Comparison of ENCODE assay signal across 8 cellular contexts in the genomic region with DNA sequence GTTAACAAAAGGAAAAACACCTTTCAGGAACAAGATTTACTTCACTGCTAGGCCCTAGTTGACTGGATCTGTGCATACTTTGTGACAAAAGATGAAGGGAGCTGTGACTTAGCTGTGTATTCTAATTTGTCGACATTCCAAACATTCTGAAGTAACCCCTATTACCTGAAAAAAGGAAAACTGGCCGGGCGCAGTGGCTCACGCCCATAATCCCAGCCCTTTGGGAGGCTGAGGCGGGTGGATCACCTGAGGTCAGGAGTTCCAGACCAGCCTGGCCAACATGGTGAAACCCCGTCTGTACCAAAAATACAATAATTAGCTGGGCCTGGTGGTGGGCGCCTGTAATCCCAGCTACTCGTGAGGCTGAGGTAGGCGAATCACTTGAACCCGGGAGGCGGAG. TPM values are rescaled to one million over a fixed set of nuclear protein-coding genes. Genes with fewer than 3 reads are reported as not detected.
DNase-seq lines count a peak whose midpoint lies in the region; ATAC-seq and TF ChIP-seq lines count a peak whose summit lies in the region.
"Not testable (repeated sequence)": the region's sequence is repeated elsewhere in the genome, so short reads cannot be mapped to it uniquely, and the experiment has no call there.

No MANE protein-coding gene starts in this region.

- TF ChIP-seq POLR2A in adrenal gland (IDR thresholded peaks at IDR 0.05): not testable (repeated sequence)

- intact Hi-C loops in CD4-positive, alpha-beta T cell (cut with DNase I, micrococcal nuclease): loop anchor here (1.0 to 5.0 kb wide), 5 partner anchors 18 to 652 kb away; partner anchors contain the start of genes MRPL32 (in 1 of the 2) and PSMA2 (in 1 of the 2)
- intact Hi-C loops in adrenal gland (cut with DNase I): loop anchor here in 1 of 2 donors (5.0 kb wide), 2 partner anchors 138 to 253 kb away; no protein-coding TSS in a partner anchor
- intact Hi-C loops in tibial artery (cut with DNase I; ENCODE audit: low total_unique reads): loop anchor here (5.0 to 10.0 kb wide), 3 partner anchors 60 to 250 kb away; no protein-coding TSS in a partner anchor

- H3K9ac ChIP-seq in HUES6 (ENCODE audit: low read length): peak overlapping the region; percentile 81

- peaks cover 55% of the 10 kb centered on the region for H3K36me3 Mint-ChIP-seq in CD4-positive, alpha-beta T cell (ENCODE audit: low read depth)
- H3K36me3 Mint-ChIP-seq in T-helper 2 cell treated with Interferon-gamma antibody and Interleukin-4, amounts not matched to agents 5 μg/mL and 100 μg/mL, for 36 hours (ENCODE audit: low read depth): peaks cover 23% of the 10 kb centered on the region

- ATAC-seq in CD4-positive, alpha-beta T cell (ENCODE audit: poor library complexity): not testable (repeated sequence)

- H3K4me1 Mint-ChIP-seq in CD4-positive, alpha-beta T cell (ENCODE audit: low read depth): peaks cover 55% of the 10 kb centered on the region
- H3K4me1 Mint-ChIP-seq in T-helper 2 cell treated with Interferon-gamma antibody and Interleukin-4, amounts not matched to agents 5 μg/mL and 100 μg/mL, for 36 hours (ENCODE audit: low read depth): peaks cover 40% of the 10 kb centered on the region

- peaks cover 21% of the 10 kb centered on the region for H3K27me3 Mint-ChIP-seq in CD4-positive, alpha-beta T cell
- H3K27me3 Mint-ChIP-seq in T-helper 2 cell treated with Interferon-gamma antibody and Interleukin-4, amounts not matched to agents 5 μg/mL and 100 μg/mL, for 36 hours (ENCODE audit: low read depth): peaks cover 23% of the 10 kb centered on the region

- H3K27ac ChIP-seq in CD4-positive, alpha-beta T cell (ENCODE audit: low read depth, low read length): peak overlapping the region; percentile 97
- H3K27ac ChIP-seq in HUES6 (ENCODE audit: low read depth, low read length): not testable (repeated sequence)
- peak overlapping the region in 4 of 5 donors; percentile 59 to 96 (median 84) for H3K27ac ChIP-seq in adrenal gland
- peak overlapping the region; percentile 95 for H3K27ac ChIP-seq in neutrophil
- H3K27ac ChIP-seq in tibial artery: peak overlapping the region; percentile 87 to 91

- DNase-seq in CD4-positive, alpha-beta T cell: peak in 1 of 10 experiments; percentile 5
- DNase-seq in T-helper 2 cell treated with Interferon-gamma antibody and Interleukin-4, amounts not matched to agents 5 μg/mL and 100 μg/mL, for 36 hours (ENCODE audit: low spot score); adrenal gland; epithelial cell of esophagus (ENCODE audit: low read depth); tibial artery: not testable (repeated sequence)
- DNase-seq in kidney tubule cell (ENCODE audit: low spot score): peak; percentile 19

- H3K4me3 ChIP-seq in HUES6 (ENCODE audit: low read depth, low read length) (peak overlapping the region; percentile 93), adrenal gland (peak overlapping the region in 2 of 4 donors; percentile 79 to 91), epithelial cell of esophagus (ENCODE audit: low read length) (peak overlapping the region; percentile 90), neutrophil (ENCODE audit: low read depth in 1 of 2, low read length in 1 of 2) (peak overlapping the region; percentile 88 to 94), tibial artery (peak overlapping the region; percentile 76 to 85)

- H3K4me1 ChIP-seq in HUES6 (ENCODE audit: control insufficient read depth, insufficient read depth, low read length) (peaks cover 20% of the 10 kb centered on the region), adrenal gland (replicated peaks in 1 of 2) (peaks cover 9 to 42% of the 10 kb centered on the region in 2 donors), neutrophil (ENCODE audit: control insufficient read depth in 1 of 2, insufficient read depth in 1 of 2, low read depth in 1 of 2, low read length in 1 of 2) (peaks cover 54 to 60% of the 10 kb centered on the region in 2 experiments), tibial artery (peaks cover 0 to 58% (median 28%) of the 10 kb centered on the region in 4 donors)

- H3K27me3 ChIP-seq in CD4-positive, alpha-beta T cell (ENCODE audit: control insufficient read depth, insufficient read depth, low read length); adrenal gland; tibial artery: not testable (repeated sequence)
- H3K27me3 ChIP-seq in HUES6 (ENCODE audit: control insufficient read depth, insufficient read depth, low read length): peaks cover 13% of the 10 kb centered on the region
- H3K27me3 ChIP-seq in neutrophil: peaks cover 24% of the 10 kb centered on the region

- not testable (repeated sequence) for H3K9me3 Mint-ChIP-seq in CD4-positive, alpha-beta T cell; T-helper 2 cell treated with Interferon-gamma antibody and Interleukin-4, amounts not matched to agents 5 μg/mL and 100 μg/mL, for 36 hours

- POLR2A ChIA-PET in CD4-positive, alpha-beta T cell (lab: Charles Lee): interaction anchor here (0.7 to 12.4 kb wide), 13 partner anchors 10 to 115 kb away, joined by 3 to 300 read pairs (median 7); no protein-coding TSS in a partner anchor

- peak overlapping the region; percentile 95 for H3K4me3 Mint-ChIP-seq in CD4-positive, alpha-beta T cell
- H3K4me3 Mint-ChIP-seq in T-helper 2 cell treated with Interferon-gamma antibody and Interleukin-4, amounts not matched to agents 5 μg/mL and 100 μg/mL, for 36 hours: peak overlapping the region; percentile 98

- H3K36me3 ChIP-seq in HUES6 (ENCODE audit: control insufficient read depth, insufficient read depth, low read length); adrenal gland (replicated peaks in 1 of 2); neutrophil; tibial artery: not testable (repeated sequence)

- TF ChIP-seq CTCF in CD4-positive, alpha-beta T cell (IDR thresholded peaks at IDR 0.05); adrenal gland (IDR thresholded peaks at IDR 0.05); epithelial cell of esophagus (IDR thresholded peaks at IDR 0.05; ENCODE audit: insufficient read depth, low read depth, low read length, missing control alignments); neutrophil (IDR thresholded peaks at IDR 0.05); tibial artery (IDR thresholded peaks at IDR 0.05): not testable (repeated sequence)

- not testable (repeated sequence) for H3K9me3 ChIP-seq in CD4-positive, alpha-beta T cell (ENCODE audit: control insufficient read depth, low read length); HUES6 (ENCODE audit: control insufficient read depth, insufficient read depth, low read depth, low read length); adrenal gland (replicated peaks in 1 of 3); neutrophil; tibial artery

- CTCF ChIA-PET in CD4-positive, alpha-beta T cell (lab: Charles Lee): interaction anchor here (1.4 to 8.0 kb wide), 4 partner anchors 18 to 115 kb away, joined by 3 to 323 read pairs (median 112); no protein-coding TSS in a partner anchor

- 79 to 91% (median 87%) methylated on average over 11 of the region's 11 CpGs for WGBS in adrenal gland, 4 donors

- H3K27ac Mint-ChIP-seq in CD4-positive, alpha-beta T cell: peak overlapping the region; percentile 98
- H3K27ac Mint-ChIP-seq in T-helper 2 cell treated with Interferon-gamma antibody and Interleukin-4, amounts not matched to agents 5 μg/mL and 100 μg/mL, for 36 hours: peak overlapping the region; percentile 99

RNA-seq across cellular contexts. Expression of gene STK17A, which starts 1.8 kb away (rescaled TPM):
- total RNA-seq in CD4-positive, alpha-beta T cell: 100 to 1,000 TPM; 213 to 218 TPM
- 10 to 100 TPM; 11.1 to 38.8 (median 28.0) TPM for total RNA-seq in adrenal gland
- polyA plus RNA-seq in adrenal gland: 10 to 100 TPM in 2 of 3 donors, 1 to 10 TPM in 1; 7.8 to 26.7 (median 14.2) TPM

Comparison
In these comparisons a context has a peak if more than half of its experiments do, and no peak if none do; other contexts are left out.
1. RNA of gene STK17A, which starts 1.8 kb away (total RNA-seq): 213 to 218 TPM in CD4-positive, alpha-beta T cell; 11.1 to 38.8 TPM in adrenal gland; every median in the first group is over 4 times any median in the second.